In genomic region chr3:113276581-113277080, GRCh38 we compare ENCODE assay signal across 10 cellular contexts.
DNase-seq lines count a peak whose midpoint lies in the region; ATAC-seq and TF ChIP-seq lines count a peak whose summit lies in the region.
"Had no signal": no experiment of that assay in that cellular context is flagged by ENCODE, and none has a peak within 500 bp of the region (broad histone marks: within the 10 kb centered on the region; RNA-seq: fewer than 3 reads in every experiment).

No MANE protein-coding gene starts in this region.

- H3K4me1 ChIP-seq in SJCRH30, result peaks cover 24% of the 10 kb centered on the region
- no peaks in the 10 kb centered on the region for H3K4me1 ChIP-seq in parathyroid adenoma

- no peaks in the 10 kb centered on the region for H3K27me3 ChIP-seq in SJCRH30
- H3K27me3 ChIP-seq in parathyroid adenoma (ENCODE audit: control insufficient read depth, insufficient read depth, low read length), result no peaks in the 10 kb centered on the region

- DNase-seq in AG09309 (ENCODE audit: low read depth) (no peak), SJCRH30 (peak; percentile 58 to 86), fibroblast of pulmonary artery (ENCODE audit: low read depth) (no peak), activated gamma-delta T cell (lab: John Stamatoyannopoulos, UW) (no peak), NCI-H2081 (lab: John Stamatoyannopoulos, UW) (no peak)
- no peak for DNase-seq in stimulated activated CD4-positive, alpha-beta T cell treated with anti-CD3 and anti-CD28 coated beads, Interleukin-1b, Interleukin-23, amount 100 ng/mL, for 48 hours
- DNase-seq: CD4-positive, CD25-positive, alpha-beta regulatory T cell; KBM-7 had no signal

- no peak overlapping the region for H2AFZ ChIP-seq in parathyroid adenoma

- no peak overlapping the region for H3K9ac ChIP-seq in parathyroid adenoma

- peak overlapping the region; percentile 19 for H3K4me3 ChIP-seq in AG09309 (ENCODE audit: control insufficient read depth, low read depth, low read length)
- peak overlapping the region; percentile 44 for H3K4me3 ChIP-seq in SJCRH30
- H3K4me3 ChIP-seq in fibroblast of pulmonary artery (replicated peaks; ENCODE audit: low read depth, low read length), result peak overlapping the region; percentile 14
- no peak overlapping the region for H3K4me3 ChIP-seq in parathyroid adenoma (ENCODE audit: low read depth, low read length)

- H3K27ac ChIP-seq in SJCRH30 (peak overlapping the region; percentile 98), parathyroid adenoma (peak overlapping the region; percentile 2)

- no peak for ATAC-seq in GM18498 (IDR thresholded peaks at IDR 0.05; ENCODE audit: unreplicated experiment)

- H3K79me2 ChIP-seq in parathyroid adenoma, result no peaks in the 10 kb centered on the region

- no peaks in the 10 kb centered on the region for H3K9me3 ChIP-seq in SJCRH30 (replicated peaks)
- no peaks in the 10 kb centered on the region for H3K9me3 ChIP-seq in parathyroid adenoma (ENCODE audit: control insufficient read depth, low read length)

- H3K36me3 ChIP-seq in SJCRH30, result peaks cover 3% of the 10 kb centered on the region; the same call in 1 of the 2 replicates
- H3K36me3 ChIP-seq in parathyroid adenoma (ENCODE audit: control insufficient read depth, insufficient read depth, low read length), result no peaks in the 10 kb centered on the region

- TF ChIP-seq CTCF in AG09309 (IDR thresholded peaks at IDR 0.05; ENCODE audit: control insufficient read depth, insufficient read depth, low read depth, low read length, missing control alignments) (no peak), fibroblast of pulmonary artery (IDR thresholded peaks at IDR 0.05; ENCODE audit: low read length, missing control alignments) (no peak), parathyroid adenoma (IDR thresholded peaks at IDR 0.05) (no peak)

- H3K4me2 ChIP-seq in parathyroid adenoma (ENCODE audit: low read length), result no peak overlapping the region

Comparison
In these comparisons a context has a peak if more than half of its experiments do, and no peak if none do; other contexts are left out.
1. DNase-seq: peak in SJCRH30 (2 of 2); none in AG09309 (single experiment), fibroblast of pulmonary artery (single experiment), activated gamma-delta T cell (single experiment), NCI-H2081 (0 of 2) and stimulated activated CD4-positive, alpha-beta T cell treated with anti-CD3 and anti-CD28 coated beads, Interleukin-1b, Interleukin-23, amount 100 ng/mL, for 48 hours (single experiment).